In the genomic region with DNA sequence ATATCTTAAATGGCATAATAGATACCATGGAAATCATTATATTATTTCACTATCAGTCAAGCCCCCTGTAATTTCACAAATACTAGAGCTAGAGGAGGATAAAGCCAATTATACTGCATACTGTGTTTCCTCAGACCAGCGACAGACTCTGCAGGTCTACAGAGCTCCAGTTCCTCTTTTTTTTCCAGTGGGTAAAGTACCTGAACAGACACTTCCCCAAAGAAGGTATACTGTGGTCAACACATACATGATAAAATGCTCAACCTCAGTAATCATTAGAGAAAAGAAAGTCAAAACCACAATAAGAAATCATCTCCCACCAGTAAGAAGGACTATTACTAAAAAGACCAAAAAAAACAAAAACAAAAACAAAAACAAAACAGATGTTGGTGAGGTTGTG, we compare ENCODE assay signal across 16 cellular contexts. TPM values are rescaled to one million over a fixed set of nuclear protein-coding genes. Genes with fewer than 3 reads are reported as not detected.
DNase-seq lines count a peak whose midpoint lies in the region; ATAC-seq and TF ChIP-seq lines count a peak whose summit lies in the region.
"Had no signal": no experiment of that assay in that cellular context is flagged by ENCODE, and none has a peak within 500 bp of the region (broad histone marks: within the 10 kb centered on the region; RNA-seq: fewer than 3 reads in every experiment).

No MANE protein-coding gene starts in this region.

- intact Hi-C loops in thyroid gland (cut with DNase I) = no loop called here

- DNase-seq in mesothelial cell of epicardium (ENCODE audit: low spot score in 2 of 2, unreplicated experiment in 2 of 2) (no peak), thyroid gland (no peak), mesenchymal stem cell (no peak)
- DNase-seq in activated CD4-positive, alpha-beta T cell treated with anti-CD3 and anti-CD28 coated beads for 4 hours = no peak
- DNase-seq: activated CD4-positive, alpha-beta T cell treated with anti-CD3 and anti-CD28 coated beads, Interleukin-2, amount 50 U/mL, for 48 hours; activated effector memory CD4-positive, alpha-beta T cell treated with anti-CD3 and anti-CD28 coated beads, Interleukin-2, amount 50 U/mL, for 16 hours; GM23248; NCI-H226; RPMI8226; stimulated activated CD8-positive, alpha-beta memory T cell treated with anti-CD3 and anti-CD28 coated beads, Interleukin-4, amount 100 ng/mL, for 48 hours; T1000 had no signal

- no peak overlapping the region for H3K23ac ChIP-seq in mesenchymal stem cell (ENCODE audit: low read length in 2 of 2)

- H3K27ac Mint-ChIP-seq in mesothelial cell of epicardium = no peak overlapping the region
- H3K27ac Mint-ChIP-seq: progenitor cell of endocrine pancreas had no signal

- H3K27ac ChIP-seq in thyroid gland (no peak overlapping the region), mesenchymal stem cell (ENCODE audit: low read length, poor library complexity, severe bottlenecking) (no peak overlapping the region)
- H3K27ac ChIP-seq: GM23248 had no signal

- no peak overlapping the region for H3K9ac ChIP-seq in mesenchymal stem cell (ENCODE audit: low read length)
- H3K9ac ChIP-seq: GM23248 had no signal

- no peak overlapping the region for H3K4me3 Mint-ChIP-seq in mesothelial cell of epicardium

- H3K9me3 ChIP-seq in thyroid gland (no peaks in the 10 kb centered on the region), mesenchymal stem cell (ENCODE audit: control insufficient read depth, low read length) (no peaks in the 10 kb centered on the region)

- no peak for TF ChIP-seq POLR2A in thyroid gland (IDR thresholded peaks at IDR 0.05)

- no peaks in the 10 kb centered on the region for H3K4me1 ChIP-seq in thyroid gland
- no peaks in the 10 kb centered on the region for H3K4me1 ChIP-seq in mesenchymal stem cell (ENCODE audit: control insufficient read depth, insufficient read depth, low read depth, low read length)

- no peak overlapping the region for H3K18ac ChIP-seq in mesenchymal stem cell (ENCODE audit: low read depth in 1 of 2, low read length in 2 of 2)

- no peak overlapping the region for H2BK5ac ChIP-seq in mesenchymal stem cell (ENCODE audit: low read depth, low read length, poor library complexity, severe bottlenecking)

- H3K4ac ChIP-seq in mesenchymal stem cell (ENCODE audit: low read depth in 1 of 2, low read length in 2 of 2) = no peak overlapping the region

- H3K79me1 ChIP-seq in mesenchymal stem cell (replicated peaks; ENCODE audit: low read length, poor library complexity, severe bottlenecking) = no peaks in the 10 kb centered on the region

- H3K36me3 Mint-ChIP-seq in mesothelial cell of epicardium = no peaks in the 10 kb centered on the region

- no peak overlapping the region for H2BK12ac ChIP-seq in mesenchymal stem cell (ENCODE audit: low read length in 2 of 2)

- 60 to 78% methylated on average over 1 of the region's 1 CpG for WGBS in thyroid gland, 2 donors
- WGBS in mesenchymal stem cell = 91% methylated on average over 1 of the region's 1 CpG

- TF ChIP-seq CTCF in mesothelial cell of epicardium (IDR thresholded peaks at IDR 0.05; ENCODE audit: unreplicated experiment) (no peak), thyroid gland (IDR thresholded peaks at IDR 0.05) (no peak)

- peaks cover 29% of the 10 kb centered on the region for H3K27me3 Mint-ChIP-seq in mesothelial cell of epicardium (ENCODE audit: low read depth)
- H3K27me3 Mint-ChIP-seq: progenitor cell of endocrine pancreas had no signal

- no peak overlapping the region for H4K91ac ChIP-seq in mesenchymal stem cell (ENCODE audit: low read length)

- no peak overlapping the region for H2AK5ac ChIP-seq in mesenchymal stem cell (ENCODE audit: low read length, severe bottlenecking)

- H3K4me1 Mint-ChIP-seq in mesothelial cell of epicardium = no peaks in the 10 kb centered on the region

- no peak overlapping the region for H2BK120ac ChIP-seq in mesenchymal stem cell (ENCODE audit: low read depth, low read length)

- no peak overlapping the region for H4K8ac ChIP-seq in mesenchymal stem cell (ENCODE audit: low read length)

- H3K36me3 ChIP-seq in thyroid gland = no peaks in the 10 kb centered on the region
- no peaks in the 10 kb centered on the region for H3K36me3 ChIP-seq in mesenchymal stem cell (ENCODE audit: control insufficient read depth in 1 of 2, insufficient read depth in 2 of 2, low read depth in 1 of 2, low read length in 2 of 2)

- H3K27me3 ChIP-seq in thyroid gland (no peaks in the 10 kb centered on the region), mesenchymal stem cell (ENCODE audit: control insufficient read depth in 1 of 2, insufficient read depth in 1 of 2, low read length in 2 of 2) (no peaks in the 10 kb centered on the region)

- H3K9me3 Mint-ChIP-seq in mesothelial cell of epicardium = no peaks in the 10 kb centered on the region

- ATAC-seq in GM18498 (IDR thresholded peaks at IDR 0.05; ENCODE audit: unreplicated experiment) (peak; percentile 73), GM19467 (IDR thresholded peaks at IDR 0.05; ENCODE audit: unreplicated experiment) (peak; percentile 65), HG02852 (IDR thresholded peaks at IDR 0.05; ENCODE audit: unreplicated experiment) (peak; percentile 89), HG03469 (IDR thresholded peaks at IDR 0.05; ENCODE audit: unreplicated experiment) (peak; percentile 82)

- no peak overlapping the region for H3K14ac ChIP-seq in mesenchymal stem cell (ENCODE audit: low read length in 2 of 2)

- H2AFZ ChIP-seq in mesenchymal stem cell (ENCODE audit: low read depth, low read length) = no peak overlapping the region
- H2AFZ ChIP-seq: GM23248 had no signal

- no peak overlapping the region for H3K4me2 ChIP-seq in mesenchymal stem cell (ENCODE audit: low read length, poor library complexity, severe bottlenecking)

- H3K4me3 ChIP-seq in thyroid gland (replicated peaks in 1 of 3) = no peak overlapping the region
- no peak overlapping the region for H3K4me3 ChIP-seq in mesenchymal stem cell (ENCODE audit: insufficient read depth in 1 of 2, low read depth in 1 of 2, low read length in 2 of 2)
- H3K4me3 ChIP-seq: GM23248 had no signal

- H2BK15ac ChIP-seq in mesenchymal stem cell (ENCODE audit: low read depth, poor library complexity, severe bottlenecking) = no peak overlapping the region

RNA-seq across cellular contexts. Expression of a gene that starts 44.6 kb away (rescaled TPM):
- 2.2 to 2.6 TPM (median 2.5 TPM) in 3 replicates for total RNA-seq in mesothelial cell of epicardium
- 1 to 10 TPM; 1.6 to 3.0 (median 2.1) TPM for total RNA-seq in thyroid gland
- polyA plus RNA-seq in mesenchymal stem cell (2013, experiment 1 of 2) = not detected
- not detected for polyA plus RNA-seq in mesenchymal stem cell (2013, experiment 2 of 2)
- total RNA-seq: GM23248 had no signal
- polyA plus RNA-seq: GM23248 had no signal
